8 cellular contexts compared by ENCODE assay signal in genomic region chr1:150926094-150926741, GRCh38. TPM values are rescaled to one million over a fixed set of nuclear protein-coding genes. Genes with fewer than 3 reads are reported as not detected.
DNase-seq lines count a peak whose midpoint lies in the region; ATAC-seq, FAIRE-seq and TF ChIP-seq lines count a peak whose summit lies in the region.

Gene SETDB1 (plus strand): TSS chr1:150926363. CDS start chr1:150927715, 1,352 bp downstream.

- dilution Hi-C loops in endothelial cell of umbilical vein (cut with MboI; ENCODE audit: extremely low pct_ligation_motif_present, low sequenced_read_pairs): no loop called here

- H3K9ac ChIP-seq in endothelial cell of umbilical vein (replicated peaks; ENCODE audit: extremely low read depth, insufficient read depth, low read length): peak within 1 kb of the TSS; percentile 97

- H3K27ac ChIP-seq in OCI-LY7 (ENCODE audit: low read depth, low read length, poor library complexity, severe bottlenecking): peak within 1 kb of the TSS; percentile 64
- peak within 1 kb of the TSS; percentile 84 for H3K27ac ChIP-seq in endothelial cell of umbilical vein (ENCODE audit: insufficient read depth, low read depth, low read length)

- POLR2A ChIA-PET in OCI-LY7 (lab: Charles Lee) (interaction anchor here (0.5 to 1.6 kb wide), 7 partner anchors 8 to 364 kb away, joined by 3 to 4 read pairs (median 3); no protein-coding TSS in a partner anchor), endothelial cell of umbilical vein (lab: Charles Lee) (no interaction called here)

- CTCF ChIA-PET in OCI-LY7 (lab: Charles Lee; ENCODE audit: unreplicated experiment) (no interaction called here), endothelial cell of umbilical vein (lab: Charles Lee) (interaction anchor here (1.0 to 1.6 kb wide), 3 partner anchors 10 to 69 kb away, joined by 3 to 5 read pairs (median 3); no protein-coding TSS in a partner anchor)

- peak; percentile 77 for ATAC-seq in GM21526 (IDR thresholded peaks at IDR 0.05; ENCODE audit: low FRiP score, unreplicated experiment)

- TF ChIP-seq POLR2A in endothelial cell of umbilical vein (IDR thresholded peaks at IDR 0.05; ENCODE audit: low read depth, low read length): peak; percentile 72

- H3K9me2 ChIP-seq in OCI-LY7 (ENCODE audit: insufficient read depth, low read length): no peaks in the 10 kb centered on the region

- H3K4me2 ChIP-seq in OCI-LY7 (ENCODE audit: low read length) (peak within 1 kb of the TSS; percentile 79), endothelial cell of umbilical vein (ENCODE audit: insufficient read depth, low read length) (peak within 1 kb of the TSS; percentile 92)

- H3K79me2 ChIP-seq in OCI-LY7 (ENCODE audit: insufficient read depth, low read depth, low read length) (peaks cover 20% of the 10 kb centered on the region; the same call in 1 of the 2 replicates), endothelial cell of umbilical vein (ENCODE audit: control insufficient read depth, insufficient read depth, low read length) (peaks cover 9% of the 10 kb centered on the region)

- BruUV-seq in OCI-LY7 (replicated peaks; lab: Mats Ljungman, UMichigan): no TSS peak
- no TSS peak for BruUV-seq in endothelial cell of umbilical vein (replicated peaks; lab: Mats Ljungman, UMichigan)

- TF ChIP-seq CTCF in D721Med (IDR thresholded peaks at IDR 0.05; ENCODE audit: insufficient read depth, missing control alignments) (peak; percentile 23), OCI-LY7 (conservative IDR thresholded peaks at IDR 0.05; ENCODE audit: low read length) (0 out of 2 replicates have a peak, but pooled peaks have one; percentile 35), endothelial cell of umbilical vein (IDR thresholded peaks at IDR 0.05; ENCODE audit: extremely low read depth in 1 of 2, insufficient read depth in 1 of 2, low read depth in 1 of 2, low read length in 2 of 2) (no peak)

- peaks cover 40% of the 10 kb centered on the region for H3K36me3 ChIP-seq in OCI-LY7 (ENCODE audit: insufficient read depth, low read length)
- peaks cover 2 to 11% of the 10 kb centered on the region in 2 experiments for H3K36me3 ChIP-seq in endothelial cell of umbilical vein (ENCODE audit: control insufficient read depth in 2 of 2, extremely low read depth in 1 of 2, insufficient read depth in 2 of 2, low read length in 2 of 2)

- H4K20me1 ChIP-seq in OCI-LY7 (ENCODE audit: insufficient read depth, low read length): no peaks in the 10 kb centered on the region
- no peaks in the 10 kb centered on the region for H4K20me1 ChIP-seq in endothelial cell of umbilical vein (replicated peaks; ENCODE audit: control insufficient read depth, extremely low read depth, insufficient read depth, low read length)

- DNase-seq in D721Med (ENCODE audit: insufficient read length, low spot score): peak; percentile 55
- DNase-seq in HuH-7.5 (ENCODE audit: low spot score): peak; percentile 84
- DNase-seq in OCI-LY7 (ENCODE audit: low spot score): peak; percentile 99
- peak; percentile 81 for DNase-seq in activated T-cell treated with anti-CD3 and anti-CD28 coated beads for 1 hour (ENCODE audit: low read depth)
- peak; percentile 97 for DNase-seq in endothelial cell of umbilical vein (ENCODE audit: low read depth, low spot score)
- DNase-seq in midbrain (lab: John Stamatoyannopoulos, UW): peak; percentile 93
- DNase-seq in stimulated activated CD8-positive, alpha-beta memory T cell treated with anti-CD3 and anti-CD28 coated beads, Interleukin-2, amount 100 ng/mL, for 1 hour (ENCODE audit: low read depth in 2 of 2): peak; percentile 83 to 88

- peak within 1 kb of the TSS; percentile 92 for H2AFZ ChIP-seq in OCI-LY7 (ENCODE audit: low read length)
- H2AFZ ChIP-seq in endothelial cell of umbilical vein (ENCODE audit: low read depth, low read length): peak within 1 kb of the TSS; percentile 85

- FAIRE-seq in D721Med (lab: Jason Lieb, UNC) (peak; percentile 94), endothelial cell of umbilical vein (lab: Jason Lieb, UNC) (peak; percentile 96)

- peaks cover 14% of the 10 kb centered on the region; the same call in 1 of the 2 replicates for H3K9me3 ChIP-seq in OCI-LY7 (ENCODE audit: low read length)
- H3K9me3 ChIP-seq in endothelial cell of umbilical vein (replicated peaks; ENCODE audit: control insufficient read depth, insufficient read depth, low read length): no peaks in the 10 kb centered on the region

- intact Hi-C loops in OCI-LY7 (cut with micrococcal nuclease; ENCODE audit: unreplicated experiment): loop anchor here (1.0 to 10.0 kb wide), 3 partner anchors 48 to 365 kb away; partner anchors contain the start of genes CERS2 and ENSA
- intact Hi-C loops in endothelial cell of umbilical vein (cut with micrococcal nuclease): loop anchor here (1.0 kb wide), 3 partner anchors 50 to 563 kb away; partner anchors contain the start of genes ARNT and PRUNE1

- H3K4me3 ChIP-seq in OCI-LY7 (ENCODE audit: low read depth, low read length, poor library complexity, severe bottlenecking): peak within 1 kb of the TSS; percentile 75
- peak within 1 kb of the TSS; percentile 78 to 97 (median 91) for H3K4me3 ChIP-seq in endothelial cell of umbilical vein (replicated peaks in 1 of 3; ENCODE audit: insufficient read depth in 1 of 3, low read depth in 1 of 3, low read length in 3 of 3)

- H3K4me1 ChIP-seq in OCI-LY7 (ENCODE audit: insufficient read depth, low read length, poor library complexity, severe bottlenecking): peaks cover 37% of the 10 kb centered on the region
- H3K4me1 ChIP-seq in endothelial cell of umbilical vein (ENCODE audit: control insufficient read depth, extremely low read depth, insufficient read depth, low read length): peaks cover 6% of the 10 kb centered on the region

- H3K27me3 ChIP-seq in endothelial cell of umbilical vein (ENCODE audit: control insufficient read depth in 2 of 2, insufficient read depth in 2 of 2, low read length in 2 of 2): no peaks in the 10 kb centered on the region

- H3K9me1 ChIP-seq in endothelial cell of umbilical vein (replicated peaks; ENCODE audit: control insufficient read depth, extremely low read depth, insufficient read depth, low read length): no peaks in the 10 kb centered on the region

TF ChIP-seq in endothelial cell of umbilical vein, 7 proteins besides CTCF, POLR2A, EP300 and RAD21:
- TF ChIP-seq POLR2AphosphoS5 (IDR thresholded peaks at IDR 0.05; ENCODE audit: insufficient read depth, low read depth, low read length) (peak; percentile 65), EZH2 (IDR thresholded peaks at IDR 0.05; ENCODE audit: borderline replicate concordance, low read depth, low read length, severe bottlenecking) (no peak), GATA2 (IDR thresholded peaks at IDR 0.05; ENCODE audit: insufficient read depth, insufficient read length, low read depth, low read length) (no peak), JUN (IDR thresholded peaks at IDR 0.05; ENCODE audit: borderline replicate concordance, insufficient read depth, insufficient read length, low read depth) (no peak), MAX (IDR thresholded peaks at IDR 0.05; ENCODE audit: insufficient read depth, insufficient read length) (peak; percentile 86)

RNA-seq across cellular contexts. Expression of gene SETDB1, which starts in this region (rescaled TPM):
- 42.3 and 66.8 TPM in 2 replicates for total RNA-seq in OCI-LY7 (2014; rRNA removed; shearing (Covaris generic))
- total RNA-seq in OCI-LY7 (2022) (73.6 and 81.1 TPM in 2 replicates), endothelial cell of umbilical vein (42.0 and 49.2 TPM in 2 replicates)
- polyA plus RNA-seq in endothelial cell of umbilical vein: 25.1 and 25.3 TPM in 2 replicates
- 23.9 and 24.8 TPM in 2 replicates for polyA plus RNA-seq in endothelial cell of umbilical vein (2011; cell fraction: cytosol; rRNA removed)
- 82.1 and 83.5 TPM in 2 replicates for polyA plus RNA-seq in endothelial cell of umbilical vein (2011; cell fraction: nucleus; rRNA removed)
- 27.1 and 29.8 TPM in 2 replicates for polyA plus RNA-seq in endothelial cell of umbilical vein (2012)
- 74.2 and 80.9 TPM in 2 replicates for polyA minus RNA-seq in endothelial cell of umbilical vein
- 27.0 TPM for polyA minus RNA-seq in endothelial cell of umbilical vein (2011; cell fraction: cytosol; rRNA and poly(A)+ RNA removed)
- polyA minus RNA-seq in endothelial cell of umbilical vein (2011; cell fraction: nucleus; rRNA and poly(A)+ RNA removed): 48.6 and 72.3 TPM in 2 replicates

Comparison
In these comparisons a context has a peak if more than half of its experiments do, and no peak if none do; other contexts are left out.
1. Peak in every context shown above with its lines: DNase-seq, ATAC-seq, H3K4me3 ChIP-seq and H3K27ac ChIP-seq.
2. CTCF ChIP-seq: peak in D721Med (single experiment) and OCI-LY7 (single experiment); none in endothelial cell of umbilical vein (0 of 2).